Comparison of ENCODE assay signal across 24 cellular contexts in genomic region chr4:47215759-47216158, GRCh38.
DNase-seq lines count a peak whose midpoint lies in the region; ATAC-seq, FAIRE-seq and TF ChIP-seq lines count a peak whose summit lies in the region.
"Had no signal": no experiment of that assay in that cellular context is flagged by ENCODE, and none has a peak within 500 bp of the region (broad histone marks: within the 10 kb centered on the region; RNA-seq: fewer than 3 reads in every experiment).

No MANE protein-coding gene starts in this region.

- H2BK120ac ChIP-seq in IMR-90 (ENCODE audit: low read depth, low read length), result no peak overlapping the region; the same call in 1 of the 2 replicates

- peak overlapping the region; percentile 36 for H2BK5ac ChIP-seq in IMR-90 (ENCODE audit: low read depth, low read length, poor library complexity, severe bottlenecking)

- H3K4me2 ChIP-seq in IMR-90 (ENCODE audit: low read depth, low read length), result no peak overlapping the region
- H3K4me2 ChIP-seq: GM23338 had no signal

- DNase-seq in EH (ENCODE audit: low read depth) (peak; percentile 42), IMR-90 (peak; percentile 29), astrocyte of the hippocampus (ENCODE audit: low read depth, low spot score) (peak; percentile 20), kidney glomerular epithelial cell (lab: John Stamatoyannopoulos, UW) (peak; percentile 26), kidney (no peak)
- DNase-seq in stimulated activated CD8-positive, alpha-beta memory T cell treated with anti-CD3 and anti-CD28 coated beads, Interleukin-4, amount 100 ng/mL, for 48 hours, result no peak
- DNase-seq: 8988T; AML-193; C1 segment of cervical spinal cord; CD8-positive, alpha-beta T cell; DMS53; HCEC 1CT; MV-4-11; NCI-H1105 treated with DMSO at 0.1 percent for 48 hours; NCI-H2081 treated with DMSO at 0.1 percent for 48 hours; NCI-H2171 treated with DMSO at 0.1 percent for 48 hours; NCI-H524 treated with DMSO at 0.1 percent for 48 hours; NCI-H82; Peyer's patch; SJCRH30 had no signal

- no peak overlapping the region for H3K23ac ChIP-seq in IMR-90 (ENCODE audit: low read depth, low read length)

- no peak overlapping the region for H2BK20ac ChIP-seq in IMR-90 (ENCODE audit: low read depth, low read length)

- H3K79me1 ChIP-seq in IMR-90 (ENCODE audit: low read depth in 1 of 2, low read length in 2 of 2), result peaks cover 0 to 18% of the 10 kb centered on the region in 2 experiments; a peak in 2 of 4 replicates

- ATAC-seq in IMR-90 (ENCODE audit: low read depth) (no peak), GM21381 (IDR thresholded peaks at IDR 0.05; ENCODE audit: unreplicated experiment) (no peak), GM19023 (IDR thresholded peaks at IDR 0.05; ENCODE audit: unreplicated experiment) (no peak)
- ATAC-seq: CD8-positive, alpha-beta T cell; GM12878; GM23338 had no signal

- no peak overlapping the region for H2AK9ac ChIP-seq in IMR-90 (replicated peaks; ENCODE audit: low read depth, low read length, poor library complexity)

- no peak overlapping the region for H3K56ac ChIP-seq in IMR-90 (ENCODE audit: extremely low read depth, insufficient read depth, low read length)

- no peak overlapping the region for H2AK5ac ChIP-seq in IMR-90 (ENCODE audit: low read depth, low read length)

- H3K18ac ChIP-seq in IMR-90 (ENCODE audit: low read depth, low read length), result no peak overlapping the region

- H3K9me1 ChIP-seq in IMR-90 (ENCODE audit: insufficient read depth, low read length), result no peaks in the 10 kb centered on the region

- no peaks in the 10 kb centered on the region for H3K9me3 ChIP-seq in IMR-90 (ENCODE audit: control insufficient read depth, insufficient read depth, low read length)
- no peaks in the 10 kb centered on the region for H3K9me3 ChIP-seq in kidney (ENCODE audit: control insufficient read depth in 1 of 2, low read length in 2 of 2)
- H3K9me3 ChIP-seq: Peyer's patch, SJCRH30 had no signal

- H4K91ac ChIP-seq in IMR-90 (ENCODE audit: insufficient read depth, low read depth, low read length), result no peak overlapping the region

- no peak overlapping the region for H3K14ac ChIP-seq in IMR-90 (replicated peaks; ENCODE audit: low read depth, low read length)

- no peak overlapping the region for H2AFZ ChIP-seq in IMR-90 (replicated peaks; ENCODE audit: low read length, poor library complexity)
- H2AFZ ChIP-seq: GM23338 had no signal

- no peak for TF ChIP-seq RAD21 in IMR-90 (IDR thresholded peaks at IDR 0.05; ENCODE audit: low read length)

- H3K27me3 ChIP-seq in IMR-90 (ENCODE audit: control insufficient read depth, insufficient read depth, low read length), result no peaks in the 10 kb centered on the region
- H3K27me3 ChIP-seq: Peyer's patch had no signal

- CTCF ChIA-PET in IMR-90 (lab: Yijun Ruan, JAX), result no interaction called here

- H4K5ac ChIP-seq in IMR-90 (ENCODE audit: low read depth, low read length), result no peak overlapping the region

- H3K4me1 ChIP-seq in IMR-90 (ENCODE audit: control insufficient read depth, insufficient read depth, low read length), result peaks cover 3% of the 10 kb centered on the region; the same call in 1 of the 2 replicates
- H3K4me1 ChIP-seq in kidney (ENCODE audit: control insufficient read depth in 1 of 2, insufficient read depth in 1 of 2, low read depth in 1 of 2, low read length in 2 of 2), result no peaks in the 10 kb centered on the region
- H3K4me1 ChIP-seq: Peyer's patch, SJCRH30 had no signal

- FAIRE-seq in kidney (lab: Jason Lieb, UNC), result no peak
- FAIRE-seq: GM12878 had no signal

- no peak overlapping the region for H3K27ac ChIP-seq in IMR-90 (ENCODE audit: insufficient read depth, low read length)
- H3K27ac ChIP-seq in kidney (ENCODE audit: low read depth in 2 of 2, low read length in 2 of 2), result no peak overlapping the region
- H3K27ac ChIP-seq: Peyer's patch, SJCRH30 had no signal

- no peaks in the 10 kb centered on the region for H4K20me1 ChIP-seq in IMR-90 (ENCODE audit: insufficient read depth, low read length)

- H2BK15ac ChIP-seq in IMR-90 (ENCODE audit: low read depth, low read length), result no peak overlapping the region

- H3K4me3 ChIP-seq in IMR-90 (ENCODE audit: insufficient read depth, low read depth, low read length) (no peak overlapping the region), kidney (ENCODE audit: low read length in 2 of 2) (no peak overlapping the region)
- H3K4me3 ChIP-seq: GM12878, GM23338, Peyer's patch, SJCRH30 had no signal

- H3K4ac ChIP-seq in IMR-90 (ENCODE audit: low read depth, low read length), result no peak overlapping the region

- TF ChIP-seq CTCF in IMR-90 (conservative IDR thresholded peaks at IDR 0.05; ENCODE audit: low read depth, low read length), result no peak
- TF ChIP-seq CTCF in kidney (IDR thresholded peaks at IDR 0.05; ENCODE audit: borderline replicate concordance, extremely low read depth, insufficient read depth), result no peak

- in situ Hi-C loops in IMR-90 (cut with MboI; ENCODE audit: low sequenced_read_pairs), result no loop called here

- WGBS in IMR-90 (ENCODE audit: extremely low coverage in 2 of 2, insufficient read length in 1 of 2), 2 experiments, result no CpG with 5 or more reads among the region's 1 CpG

- dilution Hi-C loops in IMR-90 (cut with HindIII; ENCODE audit: low sequenced_read_pairs, unreplicated experiment), result no loop called here

- H4K8ac ChIP-seq in IMR-90 (ENCODE audit: low read depth in 2 of 2, low read length in 2 of 2), result no peak overlapping the region

- BruUV-seq in IMR-90 (replicated peaks; lab: Mats Ljungman, UMichigan), result no TSS peak

- intact Hi-C loops in IMR-90 (cut with micrococcal nuclease), result loop anchor here (2.0 to 10.0 kb wide), 2 partner anchors 33 to 371 kb away; no protein-coding TSS in a partner anchor
- intact Hi-C loops in kidney (cut with DNase I), result no loop called here

- TF ChIP-seq POLR2A in IMR-90 (IDR thresholded peaks at IDR 0.05; ENCODE audit: low read depth, low read length), result no peak

- no peak overlapping the region for H3K9ac ChIP-seq in IMR-90 (ENCODE audit: low read depth, low read length)
- H3K9ac ChIP-seq in kidney (ENCODE audit: low read length in 2 of 2), result no peak overlapping the region

- H3K36me3 ChIP-seq in IMR-90 (ENCODE audit: control insufficient read depth, insufficient read depth, low read length) (no peaks in the 10 kb centered on the region), kidney (ENCODE audit: control insufficient read depth in 1 of 2, insufficient read depth in 2 of 2, low read length in 2 of 2) (no peaks in the 10 kb centered on the region)
- H3K36me3 ChIP-seq: Peyer's patch, SJCRH30 had no signal

- POLR2A ChIA-PET in IMR-90 (lab: Charles Lee; ENCODE audit: unreplicated experiment), result no interaction called here

TF ChIP-seq in IMR-90, 13 proteins besides CTCF, POLR2A, EP300 and RAD21:
- no peak for TF ChIP-seq SMC3 (IDR thresholded peaks at IDR 0.05; ENCODE audit: low read depth, low read length)
- no peak for TF ChIP-seq MXI1 (IDR thresholded peaks at IDR 0.05; ENCODE audit: borderline replicate concordance, low read depth, low read length)
- no peak for TF ChIP-seq CEBPB (IDR thresholded peaks at IDR 0.05; ENCODE audit: low read depth, low read length)
- no peak for TF ChIP-seq BHLHE40 (IDR thresholded peaks at IDR 0.05; ENCODE audit: low read depth, low read length)
- TF ChIP-seq MAFK (IDR thresholded peaks at IDR 0.05; ENCODE audit: low read depth, low read length), result no peak
- TF ChIP-seq NFE2L2 (IDR thresholded peaks at IDR 0.05; ENCODE audit: low read depth, low read length), result no peak
- TF ChIP-seq ELK1 (IDR thresholded peaks at IDR 0.05; ENCODE audit: borderline replicate concordance, low read depth, low read length), result no peak
- no peak for TF ChIP-seq FOS (IDR thresholded peaks at IDR 0.05; ENCODE audit: low read depth, low read length)
- TF ChIP-seq MAZ (IDR thresholded peaks at IDR 0.05; ENCODE audit: borderline replicate concordance, low read depth, low read length), result no peak

Comparison
In these comparisons a context has a peak if more than half of its experiments do, and no peak if none do; other contexts are left out.
1. DNase-seq: peak in EH (single experiment), IMR-90 (single experiment), astrocyte of the hippocampus (single experiment) and kidney glomerular epithelial cell (single experiment); none in kidney (single experiment) and stimulated activated CD8-positive, alpha-beta memory T cell treated with anti-CD3 and anti-CD28 coated beads, Interleukin-4, amount 100 ng/mL, for 48 hours (single experiment).